Comparison of ENCODE assay signal across 22 cellular contexts in genomic region chr7:46989247-46989646, GRCh38.
DNase-seq lines count a peak whose midpoint lies in the region; ATAC-seq and TF ChIP-seq lines count a peak whose summit lies in the region.
"Had no signal": no experiment of that assay in that cellular context is flagged by ENCODE, and none has a peak within 500 bp of the region (broad histone marks: within the 10 kb centered on the region; RNA-seq: fewer than 3 reads in every experiment).

No MANE protein-coding gene starts in this region.

- no peak overlapping the region for H3K27ac ChIP-seq in smooth muscle cell (ENCODE audit: low read depth)
- H3K27ac ChIP-seq: 22Rv1; A549; BLaER1 treated with 17β-estradiol and CSF1 and Interleukin-3, amounts not matched to agents 10 nM and 100 nM; C4-2B had no signal

- no peak overlapping the region for H3K9ac ChIP-seq in smooth muscle cell (ENCODE audit: low read depth)
- H3K9ac ChIP-seq: BLaER1 treated with 17β-estradiol and CSF1 and Interleukin-3, amounts not matched to agents 10 nM and 100 nM had no signal

- no TSS peak for BruUV-seq in Caco-2 (replicated peaks; lab: Mats Ljungman, UMichigan)

- H3K4me3 Mint-ChIP-seq in stimulated activated naive CD8-positive, alpha-beta T cell treated with anti-CD3 and anti-CD28 coated beads, Interleukin-15, amount 100 ng/mL, for 72 hours, result no peak overlapping the region
- H3K4me3 Mint-ChIP-seq in Caco-2 (ENCODE audit: unreplicated experiment), result no peak overlapping the region
- H3K4me3 Mint-ChIP-seq: B cell; CD4-positive, alpha-beta T cell; CD8-positive, alpha-beta T cell had no signal

- no peaks in the 10 kb centered on the region for H3K36me3 Mint-ChIP-seq in Caco-2 (ENCODE audit: insufficient read depth, unreplicated experiment)
- H3K36me3 Mint-ChIP-seq: CD8-positive, alpha-beta T cell had no signal

- POLR2A ChIA-PET in Caco-2 (lab: Charles Lee), result no interaction called here

- no peak for TF ChIP-seq CTCF in smooth muscle cell (IDR thresholded peaks at IDR 0.05; ENCODE audit: borderline replicate concordance, insufficient read depth, poor library complexity, severe bottlenecking)
- TF ChIP-seq CTCF in Caco-2 (IDR thresholded peaks at IDR 0.05; ENCODE audit: insufficient read depth in 1 of 2, low read depth in 1 of 2, low read length in 1 of 2, severe bottlenecking in 1 of 2, unreplicated experiment in 1 of 2), result no peak

- DNase-seq in NCI-H226 (peak; percentile 16), amniotic epithelial cell (ENCODE audit: low read depth) (peak; percentile 73), smooth muscle cell (lab: John Stamatoyannopoulos, UW; ENCODE audit: unreplicated experiment) (no peak), Caco-2 (no peak)
- DNase-seq in stimulated activated naive CD8-positive, alpha-beta T cell treated with anti-CD3 and anti-CD28 coated beads, Interleukin-15, amount 100 ng/mL, for 72 hours, result no peak
- DNase-seq: AML-193; CD4-positive, alpha-beta T cell; CD8-positive, alpha-beta T cell; DMS 273 treated with DMSO at 0.1 percent for 48 hours; DMS153; DMS53; DMS79; DND-41; EL; GDM1 had no signal

- H3K4me2 ChIP-seq in smooth muscle cell, result no peak overlapping the region
- H3K4me2 ChIP-seq: A549; BLaER1 treated with 17β-estradiol and CSF1 and Interleukin-3, amounts not matched to agents 10 nM and 100 nM had no signal

- H3K4me1 Mint-ChIP-seq in stimulated activated naive CD8-positive, alpha-beta T cell treated with anti-CD3 and anti-CD28 coated beads, Interleukin-15, amount 100 ng/mL, for 72 hours, result no peaks in the 10 kb centered on the region
- no peaks in the 10 kb centered on the region for H3K4me1 Mint-ChIP-seq in Caco-2 (ENCODE audit: low read depth, unreplicated experiment)
- H3K4me1 Mint-ChIP-seq: B cell had no signal

- H3K4me3 ChIP-seq in smooth muscle cell, result no peak overlapping the region
- no peak overlapping the region for H3K4me3 ChIP-seq in Caco-2 (ENCODE audit: low read depth, low read length)
- H3K4me3 ChIP-seq: A549; BLaER1 treated with 17β-estradiol and CSF1 and Interleukin-3, amounts not matched to agents 10 nM and 100 nM; GM12878 had no signal

- no peaks in the 10 kb centered on the region for H3K27me3 Mint-ChIP-seq in stimulated activated naive CD8-positive, alpha-beta T cell treated with anti-CD3 and anti-CD28 coated beads, Interleukin-15, amount 100 ng/mL, for 72 hours
- no peaks in the 10 kb centered on the region for H3K27me3 Mint-ChIP-seq in Caco-2 (ENCODE audit: insufficient read depth, unreplicated experiment)
- H3K27me3 Mint-ChIP-seq: CD4-positive, alpha-beta T cell had no signal

- no peaks in the 10 kb centered on the region for H3K36me3 ChIP-seq in smooth muscle cell (ENCODE audit: low read depth)
- H3K36me3 ChIP-seq in Caco-2 (ENCODE audit: control insufficient read depth, insufficient read depth, low read length), result no peaks in the 10 kb centered on the region
- H3K36me3 ChIP-seq: BLaER1 treated with 17β-estradiol and CSF1 and Interleukin-3, amounts not matched to agents 10 nM and 100 nM had no signal

- no peak overlapping the region for H3K27ac Mint-ChIP-seq in stimulated activated naive CD8-positive, alpha-beta T cell treated with anti-CD3 and anti-CD28 coated beads, Interleukin-15, amount 100 ng/mL, for 72 hours
- no peak overlapping the region for H3K27ac Mint-ChIP-seq in Caco-2 (ENCODE audit: unreplicated experiment)
- H3K27ac Mint-ChIP-seq: B cell; CD4-positive, alpha-beta T cell; CD8-positive, alpha-beta T cell had no signal

- intact Hi-C loops in Caco-2 (cut with micrococcal nuclease; ENCODE audit: unreplicated experiment), result no loop called here

- CTCF ChIA-PET in Caco-2 (lab: Charles Lee), result no interaction called here

- ATAC-seq in stimulated activated naive CD8-positive, alpha-beta T cell treated with anti-CD3 and anti-CD28 coated beads, Interleukin-15, amount 100 ng/mL, for 72 hours, result no peak
- ATAC-seq in GM19452 (IDR thresholded peaks at IDR 0.05; ENCODE audit: unreplicated experiment), result no peak
- ATAC-seq: A549; CD8-positive, alpha-beta T cell; GM12878 had no signal

- no peaks in the 10 kb centered on the region for H3K79me2 ChIP-seq in smooth muscle cell (ENCODE audit: low read depth)

- H3K27me3 ChIP-seq in smooth muscle cell (ENCODE audit: low read depth) (no peaks in the 10 kb centered on the region), Caco-2 (replicated peaks; ENCODE audit: control insufficient read depth, insufficient read depth, low read length) (no peaks in the 10 kb centered on the region)
- H3K27me3 ChIP-seq: BLaER1 treated with 17β-estradiol and CSF1 and Interleukin-3, amounts not matched to agents 10 nM and 100 nM had no signal

- no peaks in the 10 kb centered on the region for H3K4me1 ChIP-seq in smooth muscle cell (ENCODE audit: low read depth)
- no peaks in the 10 kb centered on the region for H3K4me1 ChIP-seq in Caco-2
- H3K4me1 ChIP-seq: A549 had no signal

- H3F3A ChIP-seq in smooth muscle cell (ENCODE audit: low read depth), result peaks cover 5% of the 10 kb centered on the region

- no peaks in the 10 kb centered on the region for H4K20me1 ChIP-seq in smooth muscle cell (ENCODE audit: low read depth)
- H4K20me1 ChIP-seq: BLaER1 treated with 17β-estradiol and CSF1 and Interleukin-3, amounts not matched to agents 10 nM and 100 nM had no signal

- H2AFZ ChIP-seq in smooth muscle cell (ENCODE audit: low read depth), result peak overlapping the region; percentile 79

- H3K9me3 ChIP-seq in smooth muscle cell (replicated peaks; ENCODE audit: low read depth) (no peaks in the 10 kb centered on the region), Caco-2 (no peaks in the 10 kb centered on the region)
- H3K9me3 ChIP-seq: A549; BLaER1 treated with 17β-estradiol and CSF1 and Interleukin-3, amounts not matched to agents 10 nM and 100 nM had no signal

- no peaks in the 10 kb centered on the region for H3K9me3 Mint-ChIP-seq in stimulated activated naive CD8-positive, alpha-beta T cell treated with anti-CD3 and anti-CD28 coated beads, Interleukin-15, amount 100 ng/mL, for 72 hours
- H3K9me3 Mint-ChIP-seq in Caco-2 (ENCODE audit: unreplicated experiment), result no peaks in the 10 kb centered on the region
- H3K9me3 Mint-ChIP-seq: CD4-positive, alpha-beta T cell had no signal

Comparison
In these comparisons a context has a peak if more than half of its experiments do, and no peak if none do; other contexts are left out.
1. DNase-seq: peak in NCI-H226 (single experiment) and amniotic epithelial cell (single experiment); none in smooth muscle cell (single experiment), stimulated activated naive CD8-positive, alpha-beta T cell treated with anti-CD3 and anti-CD28 coated beads, Interleukin-15, amount 100 ng/mL, for 72 hours (0 of 2) and Caco-2 (0 of 2).